Comparison of ENCODE assay signal across 15 cellular contexts in the genomic region with DNA sequence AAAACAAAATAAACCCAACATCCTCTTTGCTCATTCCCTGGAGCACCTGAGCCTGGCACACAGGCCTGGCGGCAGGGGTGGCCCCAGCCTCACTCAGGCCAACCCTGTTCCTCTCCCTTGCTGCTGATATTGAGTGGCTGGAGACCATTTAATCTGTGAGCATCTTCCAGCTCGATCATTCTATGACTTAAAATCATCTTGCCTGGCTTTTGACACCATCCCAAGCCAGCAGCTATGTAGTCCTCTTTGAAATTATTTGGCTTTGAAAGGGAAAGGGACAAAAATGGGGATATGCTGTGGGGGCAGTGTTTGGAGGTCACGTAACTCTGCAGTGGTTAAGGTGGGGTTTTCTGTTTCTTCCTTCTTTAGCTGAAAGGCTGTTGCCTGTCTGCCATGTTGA. TPM values are rescaled to one million over a fixed set of nuclear protein-coding genes. Genes with fewer than 3 reads are reported as not detected.
DNase-seq lines count a peak whose midpoint lies in the region; ATAC-seq and TF ChIP-seq lines count a peak whose summit lies in the region.
"Had no signal": no experiment of that assay in that cellular context is flagged by ENCODE, and none has a peak within 500 bp of the region (broad histone marks: within the 10 kb centered on the region; RNA-seq: fewer than 3 reads in every experiment).

No MANE protein-coding gene starts in this region.

- TF ChIP-seq POLR2A in GM18505 (IDR thresholded peaks at IDR 0.05; ENCODE audit: borderline replicate concordance, extremely low read depth, insufficient read depth, insufficient read length) = no peak

- H3K4me3 ChIP-seq in endodermal cell (ENCODE audit: low read length) = no peak overlapping the region
- H3K4me3 ChIP-seq: lung, MG63, skin epidermis had no signal

- H3K9me3 ChIP-seq in endodermal cell (ENCODE audit: control insufficient read depth, low read length) = no peaks in the 10 kb centered on the region
- H3K9me3 ChIP-seq: MG63 had no signal

- no peaks in the 10 kb centered on the region for H3K27me3 Mint-ChIP-seq in activated naive CD4-positive, alpha-beta T cell treated with anti-CD3 and anti-CD28 coated beads, Interleukin-2, amount 10 ng/mL, durations not matched to agents 7 days and 5 days
- H3K27me3 Mint-ChIP-seq in T-cell = no peaks in the 10 kb centered on the region
- no peaks in the 10 kb centered on the region for H3K27me3 Mint-ChIP-seq in endodermal cell (ENCODE audit: insufficient read depth)
- no peaks in the 10 kb centered on the region for H3K27me3 Mint-ChIP-seq in stimulated activated naive B cell treated with anti-CD40 and anti-IgM and Interleukin-4, amounts not matched to agents 10 μg/mL and 1 μg/mL and 100 μg/mL, for 72 hours

- H3K27ac Mint-ChIP-seq in activated naive CD4-positive, alpha-beta T cell treated with anti-CD3 and anti-CD28 coated beads, Interleukin-2, amount 10 ng/mL, durations not matched to agents 7 days and 5 days = peak overlapping the region; percentile 73
- H3K27ac Mint-ChIP-seq in T-cell (peak overlapping the region; percentile 36 to 87), endodermal cell (peak overlapping the region; percentile 1)
- peak overlapping the region; percentile 91 for H3K27ac Mint-ChIP-seq in stimulated activated naive B cell treated with anti-CD40 and anti-IgM and Interleukin-4, amounts not matched to agents 10 μg/mL and 1 μg/mL and 100 μg/mL, for 72 hours

- no peak overlapping the region for H3K9ac ChIP-seq in endodermal cell (ENCODE audit: extremely low read depth, low read length, poor library complexity, severe bottlenecking)

- H3K9me3 Mint-ChIP-seq in activated naive CD4-positive, alpha-beta T cell treated with anti-CD3 and anti-CD28 coated beads, Interleukin-2, amount 10 ng/mL, durations not matched to agents 7 days and 5 days = no peaks in the 10 kb centered on the region
- H3K9me3 Mint-ChIP-seq in T-cell (no peaks in the 10 kb centered on the region), endodermal cell (no peaks in the 10 kb centered on the region)
- no peaks in the 10 kb centered on the region for H3K9me3 Mint-ChIP-seq in stimulated activated naive B cell treated with anti-CD40 and anti-IgM and Interleukin-4, amounts not matched to agents 10 μg/mL and 1 μg/mL and 100 μg/mL, for 72 hours

- DNase-seq in activated naive CD4-positive, alpha-beta T cell treated with anti-CD3 and anti-CD28 coated beads, Interleukin-2, amount 10 ng/mL, durations not matched to agents 7 days and 5 days = no peak
- DNase-seq in activated naive CD4-positive, alpha-beta T cell (lab: John Stamatoyannopoulos, UW) = no peak
- DNase-seq in T-cell = no peak
- DNase-seq in endodermal cell = peak; percentile 38
- no peak for DNase-seq in stimulated activated naive B cell treated with anti-CD40 and anti-IgM and Interleukin-4, amounts not matched to agents 10 μg/mL and 1 μg/mL and 100 μg/mL, for 72 hours
- DNase-seq in NCI-H146 treated with DMSO at 0.1 percent for 48 hours (lab: John Stamatoyannopoulos, UW; ENCODE audit: unreplicated experiment) = no peak
- DNase-seq: ACHN, DMS 273 treated with DMSO at 0.1 percent for 48 hours, MG63, NCI-H748 treated with DMSO at 0.1 percent for 48 hours, T-helper 9 cell had no signal

- H3K27me3 ChIP-seq in endodermal cell (ENCODE audit: control insufficient read depth, insufficient read depth, low read length, poor library complexity, severe bottlenecking) = no peaks in the 10 kb centered on the region
- H3K27me3 ChIP-seq: MG63 had no signal

- H3K4me1 Mint-ChIP-seq in activated naive CD4-positive, alpha-beta T cell treated with anti-CD3 and anti-CD28 coated beads, Interleukin-2, amount 10 ng/mL, durations not matched to agents 7 days and 5 days = peaks cover 73% of the 10 kb centered on the region
- peaks cover 85 to 92% (median 89%) of the 10 kb centered on the region in 3 donors for H3K4me1 Mint-ChIP-seq in T-cell
- peaks cover 51% of the 10 kb centered on the region for H3K4me1 Mint-ChIP-seq in endodermal cell
- peaks cover 60 to 93% of the 10 kb centered on the region in 2 donors for H3K4me1 Mint-ChIP-seq in stimulated activated naive B cell treated with anti-CD40 and anti-IgM and Interleukin-4, amounts not matched to agents 10 μg/mL and 1 μg/mL and 100 μg/mL, for 72 hours

- no peak overlapping the region for H3K27ac ChIP-seq in endodermal cell (ENCODE audit: low read depth, low read length)

- H3K36me3 Mint-ChIP-seq in activated naive CD4-positive, alpha-beta T cell treated with anti-CD3 and anti-CD28 coated beads, Interleukin-2, amount 10 ng/mL, durations not matched to agents 7 days and 5 days = peaks cover 37% of the 10 kb centered on the region
- H3K36me3 Mint-ChIP-seq in T-cell (peaks cover 36% of the 10 kb centered on the region), endodermal cell (ENCODE audit: low read depth) (peaks cover 21% of the 10 kb centered on the region)
- H3K36me3 Mint-ChIP-seq in stimulated activated naive B cell treated with anti-CD40 and anti-IgM and Interleukin-4, amounts not matched to agents 10 μg/mL and 1 μg/mL and 100 μg/mL, for 72 hours = peaks cover 27 to 58% of the 10 kb centered on the region in 2 donors

- TF ChIP-seq CTCF in endodermal cell (conservative IDR thresholded peaks at IDR 0.05) = no peak

- H3K36me3 ChIP-seq in endodermal cell (ENCODE audit: control insufficient read depth, insufficient read depth, low read length) = peaks cover 55% of the 10 kb centered on the region

- CTCF ChIA-PET in activated naive CD4-positive, alpha-beta T cell treated with anti-CD3 and anti-CD28 coated beads, Interleukin-2, amount 10 ng/mL, durations not matched to agents 7 days and 5 days (lab: Charles Lee) = interaction anchor here (1.7 kb wide), 1 partner anchor 176 kb away, joined by 4 read pairs; no protein-coding TSS in a partner anchor
- CTCF ChIA-PET in T-cell (lab: Charles Lee) = interaction anchor here in 1 of 2 donors (1.1 to 1.2 kb wide), 2 partner anchors 71 to 73 kb away, joined by 3 read pairs; no protein-coding TSS in a partner anchor

- no peak overlapping the region for H3K4me3 Mint-ChIP-seq in activated naive CD4-positive, alpha-beta T cell treated with anti-CD3 and anti-CD28 coated beads, Interleukin-2, amount 10 ng/mL, durations not matched to agents 7 days and 5 days
- H3K4me3 Mint-ChIP-seq in T-cell (peak overlapping the region in 2 of 3 donors; percentile 6 to 33), endodermal cell (no peak overlapping the region)
- peak overlapping the region in 1 of 2 donors; percentile 20 for H3K4me3 Mint-ChIP-seq in stimulated activated naive B cell treated with anti-CD40 and anti-IgM and Interleukin-4, amounts not matched to agents 10 μg/mL and 1 μg/mL and 100 μg/mL, for 72 hours

- ATAC-seq in T-cell (replicated peaks in 1 of 4) = peak in 1 of 4 experiments; percentile 4
- no peak for ATAC-seq in stimulated activated naive B cell treated with anti-CD40 and anti-IgM and Interleukin-4, amounts not matched to agents 10 μg/mL and 1 μg/mL and 100 μg/mL, for 72 hours (replicated peaks)
- ATAC-seq in GM18505 (IDR thresholded peaks at IDR 0.05; ENCODE audit: unreplicated experiment) = no peak
- no peak for ATAC-seq in HG03196 (IDR thresholded peaks at IDR 0.05; ENCODE audit: unreplicated experiment)

- 65 to 100% methylated on average over 1 to 3 of the region's 3 CpGs for WGBS in endodermal cell (ENCODE audit: insufficient coverage in 1 of 2, insufficient read length in 1 of 2), 2 experiments

- POLR2A ChIA-PET in T-cell (lab: Charles Lee) = interaction anchor here (0.6 to 1.4 kb wide), 3 partner anchors 12 to 45 kb away, joined by 3 to 4 read pairs (median 4); no protein-coding TSS in a partner anchor

- peaks cover 6% of the 10 kb centered on the region for H3K4me1 ChIP-seq in endodermal cell (ENCODE audit: control insufficient read depth, insufficient read depth, low read length)

RNA-seq across cellular contexts. Expression of a gene that starts 22.8 kb away (rescaled TPM):
- total RNA-seq in T-cell (100 to 1,000 TPM; 176 to 286 (median 272) TPM), endodermal cell (100 to 1,000 TPM; 145 to 209 TPM)
- 118 TPM for polyA plus RNA-seq in endodermal cell (2013, experiment 1 of 2)
- polyA plus RNA-seq in endodermal cell (2013, experiment 2 of 2) = 115 TPM

Comparison
In these comparisons a context has a peak if more than half of its experiments do, and no peak if none do; other contexts are left out.
1. H3K27ac Mint-ChIP-seq: peak in every context shown above with its lines; median percentile 91 in stimulated activated naive B cell treated with anti-CD40 and anti-IgM and Interleukin-4, amounts not matched to agents 10 μg/mL and 1 μg/mL and 100 μg/mL, for 72 hours; 73 in activated naive CD4-positive, alpha-beta T cell treated with anti-CD3 and anti-CD28 coated beads, Interleukin-2, amount 10 ng/mL, durations not matched to agents 7 days and 5 days; 62 in T-cell; 1 in endodermal cell.
2. H3K4me3 Mint-ChIP-seq: peak in T-cell (2 of 3); none in activated naive CD4-positive, alpha-beta T cell treated with anti-CD3 and anti-CD28 coated beads, Interleukin-2, amount 10 ng/mL, durations not matched to agents 7 days and 5 days (single experiment) and endodermal cell (single experiment).